8 cellular contexts compared by ENCODE assay signal in genomic region chr4:2818351-2818939, GRCh38. TPM values are rescaled to one million over a fixed set of nuclear protein-coding genes. Genes with fewer than 3 reads are reported as not detected.
A peak's percentile ranks its signal among the peaks of the same experiment; 100 is the strongest.
DNase-seq lines count a peak whose midpoint lies in the region; FAIRE-seq and TF ChIP-seq lines count a peak whose summit lies in the region.

No MANE protein-coding gene starts in this region.

- CTCF ChIA-PET in CD4-positive, alpha-beta memory T cell (lab: Charles Lee; ENCODE audit: partially characterized antibody): interaction anchor here (0.6 to 2.5 kb wide), 3 partner anchors 20 to 54 kb away, joined by 4 to 10 read pairs (median 4); no protein-coding TSS in a partner anchor
- CTCF ChIA-PET in endothelial cell of umbilical vein (lab: Charles Lee): interaction anchor here (1.3 to 2.8 kb wide), 3 partner anchors 20 to 55 kb away, joined by 3 to 28 read pairs (median 6); no protein-coding TSS in a partner anchor

- H3K9ac ChIP-seq in Loucy (ENCODE audit: low read depth, low read length, poor library complexity, severe bottlenecking) (peak overlapping the region; percentile 86), endothelial cell of umbilical vein (replicated peaks; ENCODE audit: extremely low read depth, insufficient read depth, low read length) (peak overlapping the region; percentile 67)

- peaks cover 3 to 26% of the 10 kb centered on the region in 2 donors for H3K36me3 Mint-ChIP-seq in CD4-positive, alpha-beta memory T cell

- H3K9me2 ChIP-seq in Loucy (replicated peaks; ENCODE audit: low read depth, low read length): no peaks in the 10 kb centered on the region

- H2AFZ ChIP-seq in Loucy (ENCODE audit: low read length): no peak overlapping the region
- H2AFZ ChIP-seq in endothelial cell of umbilical vein (ENCODE audit: low read depth, low read length): no peak overlapping the region
- H2AFZ ChIP-seq in neuron (ENCODE audit: low read depth, low read length): no peak overlapping the region

- H4K20me1 ChIP-seq in Loucy (ENCODE audit: insufficient read depth, low read length, poor library complexity, severe bottlenecking) (peaks cover 67% of the 10 kb centered on the region), endothelial cell of umbilical vein (replicated peaks; ENCODE audit: control insufficient read depth, extremely low read depth, insufficient read depth, low read length) (no peaks in the 10 kb centered on the region)

- intact Hi-C loops in CD4-positive, alpha-beta memory T cell (cut with micrococcal nuclease): loop anchor here (10.0 kb wide), 1 partner anchor 54 kb away; no protein-coding TSS in a partner anchor
- intact Hi-C loops in endothelial cell of umbilical vein (cut with micrococcal nuclease): loop anchor here (1.0 kb wide), 1 partner anchor 25 kb away; the partner anchor contains the start of gene ADD1

- no peak for FAIRE-seq in endothelial cell of umbilical vein (lab: Jason Lieb, UNC)

- peaks cover 52% of the 10 kb centered on the region for H3K4me1 ChIP-seq in CD4-positive, alpha-beta memory T cell (ENCODE audit: insufficient read depth, low read length)
- H3K4me1 ChIP-seq in Loucy (ENCODE audit: insufficient read depth, low read length, poor library complexity, severe bottlenecking): peaks cover 62% of the 10 kb centered on the region
- peaks cover 6% of the 10 kb centered on the region for H3K4me1 ChIP-seq in endothelial cell of umbilical vein (ENCODE audit: control insufficient read depth, extremely low read depth, insufficient read depth, low read length)
- H3K4me1 ChIP-seq in neuron (ENCODE audit: insufficient read depth, low read length): no peaks in the 10 kb centered on the region

- H3K9me3 ChIP-seq in CD4-positive, alpha-beta memory T cell (ENCODE audit: control insufficient read depth in 1 of 2, low read length in 2 of 2): no peaks in the 10 kb centered on the region
- no peaks in the 10 kb centered on the region for H3K9me3 ChIP-seq in Loucy (ENCODE audit: insufficient read depth, low read depth, low read length)
- H3K9me3 ChIP-seq in endothelial cell of umbilical vein (replicated peaks; ENCODE audit: control insufficient read depth, insufficient read depth, low read length): no peaks in the 10 kb centered on the region
- peaks cover 2% of the 10 kb centered on the region for H3K9me3 ChIP-seq in neuron (ENCODE audit: low read length)

- H3K9me1 ChIP-seq in endothelial cell of umbilical vein (replicated peaks; ENCODE audit: control insufficient read depth, extremely low read depth, insufficient read depth, low read length): no peaks in the 10 kb centered on the region

- POLR2A ChIA-PET in CD4-positive, alpha-beta memory T cell (lab: Charles Lee; ENCODE audit: partially characterized antibody): interaction anchor here (1.0 to 3.1 kb wide), 7 partner anchors 13 to 117 kb away, joined by 3 to 18 read pairs (median 4); partner anchors contain the start of gene ADD1
- POLR2A ChIA-PET in endothelial cell of umbilical vein (lab: Charles Lee): no interaction called here

- peaks cover 4% of the 10 kb centered on the region; the same call in 1 of the 2 replicates for H3F3A ChIP-seq in Loucy (ENCODE audit: low read depth)

- peak overlapping the region; percentile 10 to 77 (median 72) for H3K4me3 Mint-ChIP-seq in CD4-positive, alpha-beta memory T cell

- dilution Hi-C loops in endothelial cell of umbilical vein (cut with MboI; ENCODE audit: extremely low pct_ligation_motif_present, low sequenced_read_pairs): no loop called here

- no peak for TF ChIP-seq CTCF in Loucy (conservative IDR thresholded peaks at IDR 0.05; ENCODE audit: low read length)
- no peak for TF ChIP-seq CTCF in endothelial cell of umbilical vein (IDR thresholded peaks at IDR 0.05; ENCODE audit: extremely low read depth in 1 of 2, insufficient read depth in 1 of 2, low read depth in 1 of 2, low read length in 2 of 2)

- peaks cover 32 to 60% (median 49%) of the 10 kb centered on the region in 4 donors for H3K4me1 Mint-ChIP-seq in CD4-positive, alpha-beta memory T cell

- H3K27ac ChIP-seq in CD4-positive, alpha-beta memory T cell (ENCODE audit: low read depth, low read length): peak overlapping the region; percentile 27
- H3K27ac ChIP-seq in endothelial cell of umbilical vein (ENCODE audit: insufficient read depth, low read depth, low read length): no peak overlapping the region

- H3K4me2 ChIP-seq in Loucy (ENCODE audit: low read depth, low read length, poor library complexity, severe bottlenecking) (peak overlapping the region; percentile 77), endothelial cell of umbilical vein (ENCODE audit: insufficient read depth, low read length) (peak overlapping the region; percentile 47)

- H3K4me3 ChIP-seq in CD4-positive, alpha-beta memory T cell (ENCODE audit: low read length in 2 of 2): no peak overlapping the region
- H3K4me3 ChIP-seq in Loucy (ENCODE audit: low read length, poor library complexity, severe bottlenecking) (peak overlapping the region; percentile 84), endothelial cell of umbilical vein (replicated peaks in 1 of 3; ENCODE audit: insufficient read depth in 1 of 3, low read depth in 1 of 3, low read length in 3 of 3) (peak overlapping the region; percentile 10 to 54 (median 40)), neuron (ENCODE audit: low read length) (peak overlapping the region; percentile 59)

- no peak for DNase-seq in CD4-positive, alpha-beta memory T cell
- DNase-seq in endothelial cell of umbilical vein (ENCODE audit: low read depth, low spot score) (no peak), HPDE6-E6E7 (ENCODE audit: extremely low spot score) (no peak), NOMO-1 treated with dmso at 0.1 percent for 144 hours (lab: John Stamatoyannopoulos, UW; ENCODE audit: unreplicated experiment) (no peak), inferior parietal cortex (ENCODE audit: extremely low spot score) (no peak)
- DNase-seq in NK-92 treated with Interleukin-12 subunit alpha and Interleukin-12 subunit beta, amount 100 ng/mL, for 24 hours (lab: John Stamatoyannopoulos, UW): no peak

- H3K27me3 Mint-ChIP-seq in CD4-positive, alpha-beta memory T cell: no peaks in the 10 kb centered on the region

- BruUV-seq in endothelial cell of umbilical vein (replicated peaks; lab: Mats Ljungman, UMichigan): no TSS peak

- H3K79me2 ChIP-seq in Loucy (ENCODE audit: insufficient read depth, low read length): peaks cover 82% of the 10 kb centered on the region
- H3K79me2 ChIP-seq in endothelial cell of umbilical vein (ENCODE audit: control insufficient read depth, insufficient read depth, low read length): peaks cover 66% of the 10 kb centered on the region

- H3K27me3 ChIP-seq in CD4-positive, alpha-beta memory T cell (ENCODE audit: insufficient read depth, low read length): no peaks in the 10 kb centered on the region
- H3K27me3 ChIP-seq in Loucy (ENCODE audit: insufficient read depth, low read length, poor library complexity, severe bottlenecking) (no peaks in the 10 kb centered on the region), endothelial cell of umbilical vein (ENCODE audit: control insufficient read depth in 2 of 2, insufficient read depth in 2 of 2, low read length in 2 of 2) (no peaks in the 10 kb centered on the region), neuron (ENCODE audit: insufficient read depth, low read length) (no peaks in the 10 kb centered on the region)

- TF ChIP-seq POLR2A in endothelial cell of umbilical vein (IDR thresholded peaks at IDR 0.05; ENCODE audit: low read depth, low read length): no peak

- no peaks in the 10 kb centered on the region for H3K9me3 Mint-ChIP-seq in CD4-positive, alpha-beta memory T cell

- peaks cover 10% of the 10 kb centered on the region for H3K36me3 ChIP-seq in CD4-positive, alpha-beta memory T cell (ENCODE audit: insufficient read depth, low read length)
- H3K36me3 ChIP-seq in Loucy (ENCODE audit: insufficient read depth, low read length): peaks cover 16% of the 10 kb centered on the region; the same call in 1 of the 2 replicates
- H3K36me3 ChIP-seq in endothelial cell of umbilical vein (ENCODE audit: control insufficient read depth in 2 of 2, extremely low read depth in 1 of 2, insufficient read depth in 2 of 2, low read length in 2 of 2): peaks cover 2 to 12% of the 10 kb centered on the region in 2 experiments
- peaks cover 6% of the 10 kb centered on the region for H3K36me3 ChIP-seq in neuron (ENCODE audit: insufficient read depth, low read length)

- H3K27ac Mint-ChIP-seq in CD4-positive, alpha-beta memory T cell: peak overlapping the region in 3 of 7 donors; percentile 35 to 91 (median 38)

TF ChIP-seq in endothelial cell of umbilical vein, 7 proteins besides CTCF, POLR2A, EP300 and RAD21 (continues in another document):
- TF ChIP-seq FOS (IDR thresholded peaks at IDR 0.05; ENCODE audit: borderline replicate concordance, insufficient read depth, low read length) (no peak), JUN (IDR thresholded peaks at IDR 0.05; ENCODE audit: borderline replicate concordance, insufficient read depth, insufficient read length, low read depth) (no peak), EZH2 (IDR thresholded peaks at IDR 0.05; ENCODE audit: borderline replicate concordance, low read depth, low read length, severe bottlenecking) (no peak), POLR2AphosphoS5 (IDR thresholded peaks at IDR 0.05; ENCODE audit: insufficient read depth, low read depth, low read length) (no peak), GATA2 (IDR thresholded peaks at IDR 0.05; ENCODE audit: insufficient read depth, insufficient read length, low read depth, low read length) (no peak)

RNA-seq across cellular contexts. Expression of gene ADD1, which starts 25.2 kb away (rescaled TPM):
- 100 to 1,000 TPM; 289 to 293 TPM for total RNA-seq in CD4-positive, alpha-beta memory T cell
- 100 to 1,000 TPM; 159 to 171 TPM for polyA plus RNA-seq in CD4-positive, alpha-beta memory T cell
- total RNA-seq in endothelial cell of umbilical vein: 280 and 305 TPM in 2 replicates
- 219 and 240 TPM in 2 replicates for polyA plus RNA-seq in endothelial cell of umbilical vein
- polyA plus RNA-seq in endothelial cell of umbilical vein (2011; cell fraction: cytosol; rRNA removed): 224 and 238 TPM in 2 replicates
- polyA plus RNA-seq in endothelial cell of umbilical vein (2011; cell fraction: nucleus; rRNA removed): 419 and 491 TPM in 2 replicates
- polyA plus RNA-seq in endothelial cell of umbilical vein (2012): 207 and 220 TPM in 2 replicates
- 189 and 232 TPM in 2 replicates for polyA minus RNA-seq in endothelial cell of umbilical vein
- polyA minus RNA-seq in endothelial cell of umbilical vein (2011; cell fraction: cytosol; rRNA and poly(A)+ RNA removed): 23.2 TPM
- 162 and 211 TPM in 2 replicates for polyA minus RNA-seq in endothelial cell of umbilical vein (2011; cell fraction: nucleus; rRNA and poly(A)+ RNA removed)

RNA-seq across cellular contexts. Expression of gene SH3BP2, which starts 25.6 kb away (rescaled TPM):
- 10 to 100 TPM; 37.9 to 44.3 TPM for total RNA-seq in CD4-positive, alpha-beta memory T cell
- 10 to 100 TPM in 1 of 2 donors, 1 to 10 TPM in 1; 3.8 to 16.3 TPM for polyA plus RNA-seq in CD4-positive, alpha-beta memory T cell
- total RNA-seq in endothelial cell of umbilical vein: 69.2 and 73.1 TPM in 2 replicates
- 62.9 and 73.9 TPM in 2 replicates for polyA plus RNA-seq in endothelial cell of umbilical vein
- 21.9 and 32.7 TPM in 2 replicates for polyA plus RNA-seq in endothelial cell of umbilical vein (2011; cell fraction: cytosol; rRNA removed)
- 220 and 232 TPM in 2 replicates for polyA plus RNA-seq in endothelial cell of umbilical vein (2011; cell fraction: nucleus; rRNA removed)
- 24.3 and 30.0 TPM in 2 replicates for polyA plus RNA-seq in endothelial cell of umbilical vein (2012)
- 149 and 192 TPM in 2 replicates for polyA minus RNA-seq in endothelial cell of umbilical vein
- 7.4 TPM for polyA minus RNA-seq in endothelial cell of umbilical vein (2011; cell fraction: cytosol; rRNA and poly(A)+ RNA removed)
- polyA minus RNA-seq in endothelial cell of umbilical vein (2011; cell fraction: nucleus; rRNA and poly(A)+ RNA removed): 74.5 and 84.1 TPM in 2 replicates

Comparison
In these comparisons a context has a peak if more than half of its experiments do, and no peak if none do; other contexts are left out.
1. H3K4me3 ChIP-seq: peak in Loucy (single experiment), endothelial cell of umbilical vein (3 of 3) and neuron (single experiment); none in CD4-positive, alpha-beta memory T cell (0 of 2).